Comparison of ENCODE assay signal across 1 cellular context in genomic region chr16:72008424-72009216, GRCh38.
TF ChIP-seq lines count a peak whose summit lies in the region.

DHODH (plus strand) TSS chr16:72008744; CDS start chr16:72008765, 21 bp downstream.

TF ChIP-seq in SK-N-SH, 30 proteins besides CTCF, POLR2A, EP300 and RAD21 (continued from another document):
- TF ChIP-seq USF2 (IDR thresholded peaks at IDR 0.05; ENCODE audit: borderline replicate concordance, low read depth, low read length) (no peak), TCF12 (IDR thresholded peaks at IDR 0.05) (no peak), MAX (IDR thresholded peaks at IDR 0.05; ENCODE audit: low read depth) (peak; percentile 89), USF1 (IDR thresholded peaks at IDR 0.05; ENCODE audit: borderline replicate concordance, low read depth) (0 out of 2 replicates have a peak, but pooled peaks have one; percentile 48), FOXM1 (IDR thresholded peaks at IDR 0.05; ENCODE audit: low read depth) (no peak), TEAD4 (IDR thresholded peaks at IDR 0.05; ENCODE audit: borderline replicate concordance, insufficient read depth) (no peak), GABPA (IDR thresholded peaks at IDR 0.05; ENCODE audit: low read depth) (peak; percentile 73), REST (IDR thresholded peaks at IDR 0.05; ENCODE audit: low read depth, low read length) (0 out of 2 replicates have a peak, but pooled peaks have one; percentile 3), RCOR1 (IDR thresholded peaks at IDR 0.05; ENCODE audit: low read length) (no peak), GATA2 (CRISPR knock-in tag; IDR thresholded peaks at IDR 0.05) (no peak), FOXJ3 (CRISPR knock-in tag; IDR thresholded peaks at IDR 0.05) (no peak), NRF1 (IDR thresholded peaks at IDR 0.05; ENCODE audit: low read depth, low read length) (peak; percentile 80), ELF1 (IDR thresholded peaks at IDR 0.05) (peak; percentile 44; the same call in 1 of the 2 replicates)
